ENCODE assay signal across 15 cellular contexts in genomic region chr14:76894308-76894707, GRCh38.
"Had no signal": no experiment of that assay in that cellular context is flagged by ENCODE, and none has a peak within 500 bp of the region (broad histone marks: within the 10 kb centered on the region; RNA-seq: fewer than 3 reads in every experiment).

No MANE protein-coding gene starts in this region.

- FAIRE-seq: small intestine, TTC549 had no signal

- H3K27me3 ChIP-seq: stomach had no signal

- H3K4me3 ChIP-seq: prostate gland, stomach had no signal

- H3K27me3 Mint-ChIP-seq: activated CD4-positive, alpha-beta T cell treated with anti-CD3 and anti-CD28 coated beads, Interleukin-2, amount 10 ng/mL, durations not matched to agents 7 days and 5 days had no signal

- H3K4me3 Mint-ChIP-seq: activated CD4-positive, alpha-beta T cell treated with anti-CD3 and anti-CD28 coated beads, Interleukin-2, amount 10 ng/mL, durations not matched to agents 7 days and 5 days; dendritic cell treated with granulocyte-macrophage colony-stimulating factor and Interleukin-4, amounts not matched to agents 40 ng/mL and 50 ng/mL, for 4 days; effector memory CD8-positive, alpha-beta T cell; T-helper 1 cell treated with Interleukin-12 subunit alpha and Interleukin-12 subunit beta and Interleukin-4 antibody, amounts not matched to agents 30 μg/mL and 1 μg/mL, for 36 hours had no signal

- H3K9me3 ChIP-seq: prostate gland had no signal

- H3K27ac Mint-ChIP-seq: activated CD4-positive, alpha-beta T cell treated with anti-CD3 and anti-CD28 coated beads, Interleukin-2, amount 10 ng/mL, durations not matched to agents 7 days and 5 days; dendritic cell treated with granulocyte-macrophage colony-stimulating factor and Interleukin-4, amounts not matched to agents 40 ng/mL and 50 ng/mL, for 4 days; T-helper 1 cell treated with Interleukin-12 subunit alpha and Interleukin-12 subunit beta and Interleukin-4 antibody, amounts not matched to agents 30 μg/mL and 1 μg/mL, for 36 hours had no signal

- H3K36me3 ChIP-seq: prostate gland, stomach had no signal

- DNase-seq: activated CD4-positive, alpha-beta T cell treated with anti-CD3 and anti-CD28 coated beads, Interleukin-2, amount 10 ng/mL, durations not matched to agents 7 days and 5 days; activated naive CD4-positive, alpha-beta T cell; anterior cingulate cortex; cerebellar nuclear complex; effector memory CD8-positive, alpha-beta T cell; foreskin melanocyte; head of caudate nucleus; right cardiac atrium; small intestine; stomach had no signal

- H3K27ac ChIP-seq: epithelial cell of prostate, prostate gland, stomach had no signal

- H3K4me1 Mint-ChIP-seq: activated CD4-positive, alpha-beta T cell treated with anti-CD3 and anti-CD28 coated beads, Interleukin-2, amount 10 ng/mL, durations not matched to agents 7 days and 5 days had no signal

- ATAC-seq: effector memory CD8-positive, alpha-beta T cell; right cardiac atrium had no signal

- H3K4me1 ChIP-seq: prostate gland, stomach had no signal

- H3K9me3 Mint-ChIP-seq: effector memory CD8-positive, alpha-beta T cell had no signal
